1 cellular context compared by ENCODE assay signal in genomic region chr15:64180235-64180824, GRCh38.
A peak's percentile ranks its signal among the peaks of the same experiment; 100 is the strongest.
TF ChIP-seq lines count a peak whose summit lies in the region.

No MANE protein-coding gene starts in this region.

TF ChIP-seq in HepG2, 621 proteins besides CTCF, POLR2A, EP300 and RAD21:
- TF ChIP-seq ZNF672 (CRISPR knock-in tag; IDR thresholded peaks at IDR 0.05) (no peak), ZNF775 (CRISPR knock-in tag; IDR thresholded peaks at IDR 0.05; ENCODE audit: borderline replicate concordance) (no peak), DPF2 (CRISPR knock-in tag; IDR thresholded peaks at IDR 0.05; ENCODE audit: borderline replicate concordance, low read depth) (no peak), ATF7 (IDR thresholded peaks at IDR 0.05) (peak; percentile 19; the same call in 1 of the 2 replicates), ATF7 (CRISPR knock-in tag; IDR thresholded peaks at IDR 0.05) (no peak), SUZ12 (IDR thresholded peaks at IDR 0.05; ENCODE audit: low read depth, low read length) (no peak)
